Comparison of ENCODE assay signal across 24 cellular contexts in the genomic region with DNA sequence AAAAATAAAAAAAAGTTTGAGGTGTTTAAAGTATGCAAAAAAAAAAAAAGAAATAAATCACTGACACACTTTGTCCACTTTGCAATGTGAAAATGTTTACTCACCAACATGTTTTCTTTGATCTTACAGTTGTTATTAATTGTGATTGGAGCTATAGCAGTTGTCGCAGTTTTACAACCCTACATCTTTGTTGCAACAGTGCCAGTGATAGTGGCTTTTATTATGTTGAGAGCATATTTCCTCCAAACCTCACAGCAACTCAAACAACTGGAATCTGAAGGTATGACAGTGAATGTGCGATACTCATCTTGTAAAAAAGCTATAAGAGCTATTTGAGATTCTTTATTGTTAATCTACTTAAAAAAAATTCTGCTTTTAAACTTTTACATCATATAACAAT.
"Had no signal": no experiment of that assay in that cellular context is flagged by ENCODE, and none has a peak within 500 bp of the region (broad histone marks: within the 10 kb centered on the region; RNA-seq: fewer than 3 reads in every experiment).

No MANE protein-coding gene starts in this region.

- H3K4me1 ChIP-seq: gastrocnemius medialis, heart right ventricle, left lung, lower lobe of right lung had no signal

- ATAC-seq: effector memory CD8-positive, alpha-beta T cell; esophagus mucosa; gastrocnemius medialis; heart right ventricle; left lung; left ventricle myocardium superior; lower lobe of right lung had no signal

- DNase-seq: colonic mucosa; cortex of kidney; effector CD8-positive, alpha-beta T cell; effector memory CD8-positive, alpha-beta T cell; endodermal cell; erythroblast; esophagus squamous epithelium; foreskin fibroblast; foreskin melanocyte; gastrocnemius medialis; glutamatergic neuron; head of caudate nucleus; heart right ventricle; hippocampal formation; immature natural killer cell; islet precursor cell; kidney; kidney glomerular epithelial cell; left lung; left ventricle myocardium superior; lower lobe of right lung; mesenchymal stem cell had no signal

- H3K4me3 ChIP-seq: colonic mucosa, esophagus squamous epithelium, gastrocnemius medialis, heart right ventricle, left lung, lower lobe of right lung had no signal

- H3K36me3 ChIP-seq: colonic mucosa, esophagus squamous epithelium, gastrocnemius medialis, heart right ventricle, left lung, lower lobe of right lung had no signal

- H3K9me3 ChIP-seq: colonic mucosa, esophagus squamous epithelium, gastrocnemius medialis, heart right ventricle, left lung, lower lobe of right lung had no signal

- FAIRE-seq: endometrium, kidney had no signal
